11 cellular contexts compared by ENCODE assay signal in the genomic region with DNA sequence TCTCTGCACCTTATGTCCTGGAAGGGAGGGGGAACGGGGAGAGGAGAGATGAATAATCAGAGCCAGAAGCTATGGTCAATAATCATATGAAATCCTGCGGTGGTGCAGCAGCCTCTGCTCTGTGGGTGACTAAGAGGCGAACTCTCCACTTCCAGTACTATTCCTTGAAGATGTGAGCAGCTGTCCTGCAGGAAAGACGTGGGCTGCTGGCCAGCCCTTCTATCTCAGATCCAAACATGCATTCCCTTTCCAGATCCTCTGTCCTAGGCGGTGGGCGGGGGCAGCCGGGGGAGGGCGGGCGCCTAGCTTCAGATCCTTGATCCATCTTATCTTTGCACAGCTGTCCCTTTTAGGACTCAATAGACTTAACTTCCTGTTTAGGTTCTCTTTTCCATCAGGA. TPM values are rescaled to one million over a fixed set of nuclear protein-coding genes. Genes with fewer than 3 reads are reported as not detected.
A peak's percentile ranks its signal among the peaks of the same experiment; 100 is the strongest.
DNase-seq lines count a peak whose midpoint lies in the region; ATAC-seq, FAIRE-seq and TF ChIP-seq lines count a peak whose summit lies in the region.
"Had no signal": no experiment of that assay in that cellular context is flagged by ENCODE, and none has a peak within 500 bp of the region (broad histone marks: within the 10 kb centered on the region; RNA-seq: fewer than 3 reads in every experiment).

No MANE protein-coding gene starts in this region.

- peaks cover 10% of the 10 kb centered on the region for H3K27me3 ChIP-seq in IMR-90 (ENCODE audit: control insufficient read depth, insufficient read depth, low read length)
- H3K27me3 ChIP-seq in mesenchymal stem cell (ENCODE audit: control insufficient read depth in 1 of 2, insufficient read depth in 1 of 2, low read length in 2 of 2), result peaks cover 0 to 26% of the 10 kb centered on the region in 2 experiments

- H3K4me2 ChIP-seq in IMR-90 (ENCODE audit: low read depth, low read length) (0 out of 2 replicates have a peak overlapping the region, but pooled peaks have one; percentile 20), mesenchymal stem cell (ENCODE audit: low read length, poor library complexity, severe bottlenecking) (peak overlapping the region; percentile 17)

- DNase-seq in A172 (ENCODE audit: low spot score) (peak; percentile 58), IMR-90 (peak; percentile 96), dermis blood vessel endothelial cell (peak; percentile 22), mesenchymal stem cell (peak; percentile 95), D721Med (ENCODE audit: insufficient read length, low spot score) (no peak), SKM-1 treated with dmso at 0.1 percent for 144 hours (lab: John Stamatoyannopoulos, UW; ENCODE audit: unreplicated experiment) (no peak)
- DNase-seq: activated naive CD4-positive, alpha-beta T cell treated with anti-CD3 and anti-CD28 coated beads, Interleukin-2, amount 50 U/mL, for 16 hours had no signal

- WGBS in IMR-90 (ENCODE audit: extremely low coverage in 2 of 2, insufficient read length in 1 of 2), 2 experiments, result 3% methylated on average over 6 of the region's 9 CpGs; no CpG with 5 or more reads in 1 of the 2 experiments
- 0% methylated on average over 9 of the region's 9 CpGs for WGBS in mesenchymal stem cell

- H3K9ac ChIP-seq in IMR-90 (ENCODE audit: low read depth, low read length) (no peak overlapping the region), mesenchymal stem cell (ENCODE audit: low read length) (no peak overlapping the region)

- H2BK15ac ChIP-seq in IMR-90 (ENCODE audit: low read depth, low read length) (no peak overlapping the region), mesenchymal stem cell (ENCODE audit: low read depth, poor library complexity, severe bottlenecking) (no peak overlapping the region)

- H2AFZ ChIP-seq in IMR-90 (replicated peaks; ENCODE audit: low read length, poor library complexity) (no peak overlapping the region), mesenchymal stem cell (ENCODE audit: low read depth, low read length) (no peak overlapping the region)

- H2BK5ac ChIP-seq in IMR-90 (ENCODE audit: low read depth, low read length, poor library complexity, severe bottlenecking), result no peak overlapping the region
- no peak overlapping the region for H2BK5ac ChIP-seq in mesenchymal stem cell (ENCODE audit: low read depth, low read length, poor library complexity, severe bottlenecking)

- TF ChIP-seq POLR2A in IMR-90 (IDR thresholded peaks at IDR 0.05; ENCODE audit: low read depth, low read length), result no peak

- H3K23ac ChIP-seq in IMR-90 (ENCODE audit: low read depth, low read length), result no peak overlapping the region
- H3K23ac ChIP-seq in mesenchymal stem cell (ENCODE audit: low read length in 2 of 2), result no peak overlapping the region

- H3K18ac ChIP-seq in IMR-90 (ENCODE audit: low read depth, low read length) (no peak overlapping the region), mesenchymal stem cell (ENCODE audit: low read depth in 1 of 2, low read length in 2 of 2) (no peak overlapping the region)

- H3K9me3 ChIP-seq in IMR-90 (ENCODE audit: control insufficient read depth, insufficient read depth, low read length) (no peaks in the 10 kb centered on the region), mesenchymal stem cell (ENCODE audit: control insufficient read depth, low read length) (no peaks in the 10 kb centered on the region)

- in situ Hi-C loops in IMR-90 (cut with MboI; ENCODE audit: low sequenced_read_pairs), result no loop called here

- peak overlapping the region; percentile 10; the same call in 1 of the 2 replicates for H2BK20ac ChIP-seq in IMR-90 (ENCODE audit: low read depth, low read length)

- H4K20me1 ChIP-seq in IMR-90 (ENCODE audit: insufficient read depth, low read length), result no peaks in the 10 kb centered on the region

- no peaks in the 10 kb centered on the region for H3K79me1 ChIP-seq in IMR-90 (ENCODE audit: low read depth in 1 of 2, low read length in 2 of 2)
- no peaks in the 10 kb centered on the region for H3K79me1 ChIP-seq in mesenchymal stem cell (replicated peaks; ENCODE audit: low read length, poor library complexity, severe bottlenecking)

- ATAC-seq in IMR-90 (ENCODE audit: low read depth) (peak; percentile 94), HG03439 (IDR thresholded peaks at IDR 0.05; ENCODE audit: unreplicated experiment) (no peak), HG03097 (IDR thresholded peaks at IDR 0.05; ENCODE audit: low FRiP score, unreplicated experiment) (no peak)

- H3K4ac ChIP-seq in IMR-90 (ENCODE audit: low read depth, low read length) (no peak overlapping the region), mesenchymal stem cell (ENCODE audit: low read depth in 1 of 2, low read length in 2 of 2) (no peak overlapping the region)

- H2BK12ac ChIP-seq in mesenchymal stem cell (ENCODE audit: low read length in 2 of 2), result no peak overlapping the region

- H3K27ac ChIP-seq in IMR-90 (ENCODE audit: insufficient read depth, low read length), result no peak overlapping the region; the same call in 1 of the 2 replicates
- no peak overlapping the region for H3K27ac ChIP-seq in mesenchymal stem cell (ENCODE audit: low read length, poor library complexity, severe bottlenecking)
- H3K27ac ChIP-seq: SK-N-MC had no signal

- FAIRE-seq in D721Med (lab: Jason Lieb, UNC), result no peak
- FAIRE-seq: islet of Langerhans had no signal

- H3K56ac ChIP-seq in IMR-90 (ENCODE audit: extremely low read depth, insufficient read depth, low read length), result no peak overlapping the region

- dilution Hi-C loops in IMR-90 (cut with HindIII; ENCODE audit: low sequenced_read_pairs, unreplicated experiment), result no loop called here

- H3K9me1 ChIP-seq in IMR-90 (ENCODE audit: insufficient read depth, low read length), result peaks cover 3% of the 10 kb centered on the region; the same call in 1 of the 2 replicates

- CTCF ChIA-PET in IMR-90 (lab: Yijun Ruan, JAX), result interaction anchor here (1.0 to 1.5 kb wide), 3 partner anchors 10 to 50 kb away, joined by 4 to 7 read pairs (median 4); no protein-coding TSS in a partner anchor

- no peak for TF ChIP-seq RAD21 in IMR-90 (IDR thresholded peaks at IDR 0.05; ENCODE audit: low read length)

- H2BK120ac ChIP-seq in IMR-90 (ENCODE audit: low read depth, low read length) (no peak overlapping the region; the same call in 1 of the 2 replicates), mesenchymal stem cell (ENCODE audit: low read depth, low read length) (no peak overlapping the region)

- no peak overlapping the region for H4K5ac ChIP-seq in IMR-90 (ENCODE audit: low read depth, low read length)

- no TSS peak for BruUV-seq in IMR-90 (replicated peaks; lab: Mats Ljungman, UMichigan)

- POLR2A ChIA-PET in IMR-90 (lab: Charles Lee; ENCODE audit: unreplicated experiment), result no interaction called here

- H2AK9ac ChIP-seq in IMR-90 (replicated peaks; ENCODE audit: low read depth, low read length, poor library complexity), result no peak overlapping the region

- H3K14ac ChIP-seq in IMR-90 (replicated peaks; ENCODE audit: low read depth, low read length) (no peak overlapping the region), mesenchymal stem cell (ENCODE audit: low read length in 2 of 2) (no peak overlapping the region)

- H3K4me3 ChIP-seq in IMR-90 (ENCODE audit: insufficient read depth, low read depth, low read length), result no peak overlapping the region
- no peak overlapping the region for H3K4me3 ChIP-seq in mesenchymal stem cell (ENCODE audit: insufficient read depth in 1 of 2, low read depth in 1 of 2, low read length in 2 of 2)
- H3K4me3 ChIP-seq: SK-N-MC had no signal

- H3K36me3 ChIP-seq in IMR-90 (ENCODE audit: control insufficient read depth, insufficient read depth, low read length) (no peaks in the 10 kb centered on the region), mesenchymal stem cell (ENCODE audit: control insufficient read depth in 1 of 2, insufficient read depth in 2 of 2, low read depth in 1 of 2, low read length in 2 of 2) (no peaks in the 10 kb centered on the region)

- TF ChIP-seq CTCF in IMR-90 (conservative IDR thresholded peaks at IDR 0.05; ENCODE audit: low read depth, low read length), result no peak
- no peak for TF ChIP-seq CTCF in D721Med (IDR thresholded peaks at IDR 0.05; ENCODE audit: insufficient read depth, missing control alignments)

- H3K4me1 ChIP-seq in IMR-90 (ENCODE audit: control insufficient read depth, insufficient read depth, low read length), result peaks cover 7% of the 10 kb centered on the region
- peaks cover 6% of the 10 kb centered on the region for H3K4me1 ChIP-seq in mesenchymal stem cell (ENCODE audit: control insufficient read depth, insufficient read depth, low read depth, low read length)

- H4K8ac ChIP-seq in IMR-90 (ENCODE audit: low read depth in 2 of 2, low read length in 2 of 2) (peak overlapping the region in 1 of 2 experiments; percentile 72; a peak in 1 of 4 replicates), mesenchymal stem cell (ENCODE audit: low read length) (no peak overlapping the region)

- no peak overlapping the region for H4K91ac ChIP-seq in IMR-90 (ENCODE audit: insufficient read depth, low read depth, low read length)
- H4K91ac ChIP-seq in mesenchymal stem cell (ENCODE audit: low read length), result no peak overlapping the region

- H2AK5ac ChIP-seq in IMR-90 (ENCODE audit: low read depth, low read length), result no peak overlapping the region
- H2AK5ac ChIP-seq in mesenchymal stem cell (ENCODE audit: low read length, severe bottlenecking), result no peak overlapping the region

- intact Hi-C loops in IMR-90 (cut with micrococcal nuclease), result no loop called here

TF ChIP-seq in IMR-90, 13 proteins besides CTCF, POLR2A, EP300 and RAD21 (continues in another document):
- TF ChIP-seq MAFK (IDR thresholded peaks at IDR 0.05; ENCODE audit: low read depth, low read length), result no peak
- no peak for TF ChIP-seq CEBPB (IDR thresholded peaks at IDR 0.05; ENCODE audit: low read depth, low read length)
- peak; percentile 26; the same call in 1 of the 2 replicates for TF ChIP-seq FOS (IDR thresholded peaks at IDR 0.05; ENCODE audit: low read depth, low read length)
- no peak for TF ChIP-seq RFX5 (IDR thresholded peaks at IDR 0.05; ENCODE audit: low read depth, low read length)
- peak; percentile 44 for TF ChIP-seq RCOR1 (IDR thresholded peaks at IDR 0.05; ENCODE audit: insufficient replicate concordance, low read length)
- TF ChIP-seq BHLHE40 (IDR thresholded peaks at IDR 0.05; ENCODE audit: low read depth, low read length), result no peak
- no peak for TF ChIP-seq MXI1 (IDR thresholded peaks at IDR 0.05; ENCODE audit: borderline replicate concordance, low read depth, low read length)
- TF ChIP-seq SMC3 (IDR thresholded peaks at IDR 0.05; ENCODE audit: low read depth, low read length), result 0 out of 2 replicates have a peak, but pooled peaks have one; percentile 6
- TF ChIP-seq CHD1 (IDR thresholded peaks at IDR 0.05; ENCODE audit: low read depth, low read length), result no peak
- TF ChIP-seq NFE2L2 (IDR thresholded peaks at IDR 0.05; ENCODE audit: low read depth, low read length), result no peak

RNA-seq across cellular contexts. Expression of a gene that starts 34.5 kb away (rescaled TPM):
- not detected in 2 replicates for total RNA-seq in A172 (2014; rRNA removed; shearing (Covaris generic))
- total RNA-seq in IMR-90 (2012; rRNA removed) (not detected in 2 replicates), dermis blood vessel endothelial cell (not detected in 2 replicates)
- polyA plus RNA-seq in IMR-90 (2012; rRNA removed), result not detected in 2 replicates
- polyA plus RNA-seq in IMR-90 (2012; cell fraction: cytosol; rRNA removed), result not detected in 2 replicates
- polyA plus RNA-seq in IMR-90 (2012; cell fraction: nucleus; rRNA removed; ENCODE audit: low replicate concordance), result not detected in 2 replicates
- not detected for polyA plus RNA-seq in mesenchymal stem cell (2013, experiment 1 of 2)
- polyA plus RNA-seq in mesenchymal stem cell (2013, experiment 2 of 2), result 0.19 TPM

Comparison
In these comparisons a context has a peak if more than half of its experiments do, and no peak if none do; other contexts are left out.
1. DNase-seq: peak in A172 (single experiment), IMR-90 (single experiment), dermis blood vessel endothelial cell (single experiment) and mesenchymal stem cell (single experiment); none in D721Med (single experiment) and SKM-1 treated with dmso at 0.1 percent for 144 hours (single experiment).